In genomic region chr1:92327794-92328193, GRCh38 we compare ENCODE assay signal across 14 cellular contexts. TPM values are rescaled to one million over a fixed set of nuclear protein-coding genes. Genes with fewer than 3 reads are reported as not detected.
DNase-seq lines count a peak whose midpoint lies in the region; ATAC-seq and TF ChIP-seq lines count a peak whose summit lies in the region.
"Had no signal": no experiment of that assay in that cellular context is flagged by ENCODE, and none has a peak within 500 bp of the region (broad histone marks: within the 10 kb centered on the region; RNA-seq: fewer than 3 reads in every experiment).

No MANE protein-coding gene starts in this region.

- no peak overlapping the region for H3K27ac Mint-ChIP-seq in WTC11
- H3K27ac Mint-ChIP-seq in endothelial cell (ENCODE audit: unreplicated experiment) = no peak overlapping the region
- H3K27ac Mint-ChIP-seq: CD4-positive, alpha-beta memory T cell had no signal

- no peaks in the 10 kb centered on the region for H3K27me3 ChIP-seq in osteoblast (ENCODE audit: insufficient read depth, low read length)

- no peak overlapping the region for H2AFZ ChIP-seq in osteoblast (ENCODE audit: low read length)
- H2AFZ ChIP-seq: GM23248 had no signal

- H3K79me2 ChIP-seq in osteoblast (ENCODE audit: insufficient read depth, low read length) = no peaks in the 10 kb centered on the region

- ATAC-seq in WTC11 = no peak

- H3K36me3 Mint-ChIP-seq in WTC11 = peaks cover 69% of the 10 kb centered on the region
- H3K36me3 Mint-ChIP-seq in endothelial cell (ENCODE audit: low read depth, unreplicated experiment) = peaks cover 55% of the 10 kb centered on the region

- H3K9me3 Mint-ChIP-seq in WTC11 (peaks cover 41% of the 10 kb centered on the region), endothelial cell (ENCODE audit: unreplicated experiment) (no peaks in the 10 kb centered on the region)

- H3K9me3 ChIP-seq in HEK293 (ENCODE audit: control insufficient read depth, insufficient read depth, low read depth, low read length) = no peaks in the 10 kb centered on the region
- no peaks in the 10 kb centered on the region for H3K9me3 ChIP-seq in osteoblast (ENCODE audit: low read depth, low read length)

- H3K4me1 Mint-ChIP-seq in WTC11 (no peaks in the 10 kb centered on the region; the same call in 1 of the 2 replicates), endothelial cell (ENCODE audit: unreplicated experiment) (no peaks in the 10 kb centered on the region)

- no peak overlapping the region for H3K4me2 ChIP-seq in osteoblast (ENCODE audit: insufficient read depth, low read length)

- POLR2A ChIA-PET in HEK293 (lab: Yijun Ruan, JAX) (no interaction called here), WTC11 (lab: Charles Lee) (no interaction called here)

- H3K4me1 ChIP-seq in HEK293 (ENCODE audit: control insufficient read depth, insufficient read depth, low read length) (no peaks in the 10 kb centered on the region), osteoblast (ENCODE audit: insufficient read depth, low read length) (no peaks in the 10 kb centered on the region)
- H3K4me1 ChIP-seq: Caco-2 had no signal

- H3K27ac ChIP-seq in HEK293 (ENCODE audit: extremely low read depth, low read depth, low read length) (no peak overlapping the region), osteoblast (ENCODE audit: low read depth, low read length) (no peak overlapping the region)
- H3K27ac ChIP-seq: GM23248 had no signal

- TF ChIP-seq CTCF in HEK293 (tag by site-specific recombination; IDR thresholded peaks at IDR 0.05) (no peak), WTC11 (IDR thresholded peaks at IDR 0.05) (no peak), endothelial cell (IDR thresholded peaks at IDR 0.05; ENCODE audit: unreplicated experiment) (no peak), osteoblast (IDR thresholded peaks at IDR 0.05; ENCODE audit: extremely low read depth, low read depth, low read length) (no peak)

- H3K27me3 Mint-ChIP-seq in WTC11 (ENCODE audit: low read depth) (no peaks in the 10 kb centered on the region), endothelial cell (ENCODE audit: unreplicated experiment) (no peaks in the 10 kb centered on the region)
- H3K27me3 Mint-ChIP-seq: CD4-positive, alpha-beta memory T cell had no signal

- H3K36me3 ChIP-seq in HEK293 (ENCODE audit: control insufficient read depth in 2 of 2, insufficient read depth in 1 of 2, low read length in 2 of 2) (peaks cover 8 to 60% of the 10 kb centered on the region in 2 experiments), osteoblast (ENCODE audit: insufficient read depth, low read length) (peaks cover 22% of the 10 kb centered on the region)

- no peak overlapping the region for H3K4me3 ChIP-seq in HEK293 (ENCODE audit: low read depth, low read length)
- no peak overlapping the region for H3K4me3 ChIP-seq in osteoblast (ENCODE audit: insufficient read depth, low read length)
- H3K4me3 ChIP-seq: GM23248 had no signal

- no peak overlapping the region for H3K4me3 Mint-ChIP-seq in WTC11
- peak overlapping the region; percentile 2 for H3K4me3 Mint-ChIP-seq in endothelial cell (ENCODE audit: unreplicated experiment)
- H3K4me3 Mint-ChIP-seq: CD4-positive, alpha-beta memory T cell had no signal

- CTCF ChIA-PET in HEK293 (lab: Yijun Ruan, JAX) (interaction anchor here (0.6 kb wide), 2 partner anchors 96 to 272 kb away, joined by 3 to 4 read pairs; no protein-coding TSS in a partner anchor), WTC11 (lab: Charles Lee) (no interaction called here)

- DNase-seq in WTC11 (ENCODE audit: low spot score) (no peak), endothelial cell (ENCODE audit: low spot score) (no peak), NCI-H2196 (lab: John Stamatoyannopoulos, UW; ENCODE audit: unreplicated experiment) (no peak), NCI-H345 (lab: John Stamatoyannopoulos, UW) (no peak), osteoblast (ENCODE audit: insufficient read length, low spot score, missing footprints) (no peak)
- DNase-seq: C1 segment of cervical spinal cord; Caco-2; CD4-positive, alpha-beta memory T cell; DMS153; DND-41; GM23248; H7; HCEC 1CT had no signal

- no peaks in the 10 kb centered on the region for H4K20me1 ChIP-seq in osteoblast (ENCODE audit: insufficient read depth, low read length)

TF ChIP-seq in HEK293, 187 proteins besides CTCF, POLR2A, EP300 and RAD21 (continues in another document):
- TF ChIP-seq ZSCAN4 (tag by site-specific recombination; IDR thresholded peaks at IDR 0.05) = no peak
- no peak for TF ChIP-seq KLF7 (tag by site-specific recombination; IDR thresholded peaks at IDR 0.05; ENCODE audit: borderline replicate concordance)
- TF ChIP-seq SETDB1 (IDR thresholded peaks at IDR 0.05; ENCODE audit: insufficient read length, low read length) = peak; percentile 86
- TF ChIP-seq ZNF626 (tag by site-specific recombination; IDR thresholded peaks at IDR 0.05) = peak; percentile 49; the same call in 1 of the 2 replicates
- TF ChIP-seq ZNF449 (tag by site-specific recombination; IDR thresholded peaks at IDR 0.05) = no peak
- TF ChIP-seq ZNF791 (tag by site-specific recombination; IDR thresholded peaks at IDR 0.05) = no peak
- no peak for TF ChIP-seq ZNF514 (tag by site-specific recombination; IDR thresholded peaks at IDR 0.05)
- no peak for TF ChIP-seq ZNF580 (tag by site-specific recombination; IDR thresholded peaks at IDR 0.05)
- TF ChIP-seq ZNF555 (tag by site-specific recombination; conservative IDR thresholded peaks at IDR 0.05) = no peak
- TF ChIP-seq ZNF792 (tag by site-specific recombination; IDR thresholded peaks at IDR 0.05) = no peak

TF ChIP-seq in WTC11, 78 proteins besides CTCF, POLR2A, EP300 and RAD21:
- TF ChIP-seq ZNF317 (CRISPR knock-in tag; IDR thresholded peaks at IDR 0.05; ENCODE audit: borderline replicate concordance, low read depth) (peak; percentile 83), PREB (CRISPR knock-in tag; IDR thresholded peaks at IDR 0.05; ENCODE audit: borderline replicate concordance) (no peak)

RNA-seq across cellular contexts. Expression of gene RPAP2, which starts 28.9 kb away (rescaled TPM):
- total RNA-seq in WTC11 (2021) (19.8 to 23.0 TPM (median 21.5 TPM) in 3 replicates), endothelial cell (ENCODE audit: unreplicated experiment) (30.0 TPM), osteoblast (8.5 and 8.7 TPM in 2 replicates)

RNA-seq across cellular contexts. Expression of gene GLMN, which starts 29.0 kb away (rescaled TPM):
- 20.4 to 20.9 TPM (median 20.4 TPM) in 3 replicates for total RNA-seq in WTC11 (2021)
- total RNA-seq in endothelial cell (ENCODE audit: unreplicated experiment) = 14.9 TPM
- total RNA-seq in osteoblast = 10.9 and 15.0 TPM in 2 replicates
